In the genomic region with DNA sequence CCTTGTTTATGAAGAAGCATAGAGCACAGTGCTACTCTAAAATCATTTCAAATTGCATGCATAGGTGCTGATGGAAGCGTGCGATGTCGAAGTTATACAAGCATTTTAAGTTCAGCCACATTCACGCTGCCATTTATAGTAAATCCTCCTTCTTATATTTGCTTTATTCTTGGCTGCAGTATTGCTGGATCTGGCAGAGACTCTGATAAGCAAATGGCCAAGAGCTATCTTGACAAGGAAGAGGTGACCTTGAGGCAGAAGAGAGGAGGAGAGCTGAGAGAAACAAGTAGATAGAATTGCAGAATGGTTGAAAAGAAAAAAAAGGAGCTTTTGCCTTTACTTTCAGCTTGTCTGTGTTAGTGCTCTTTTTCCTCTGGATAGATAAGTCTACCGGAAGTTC, we compare ENCODE assay signal across 38 cellular contexts. TPM values are rescaled to one million over a fixed set of nuclear protein-coding genes. Genes with fewer than 3 reads are reported as not detected.
"Had no signal": no experiment of that assay in that cellular context is flagged by ENCODE, and none has a peak within 500 bp of the region (broad histone marks: within the 10 kb centered on the region; RNA-seq: fewer than 3 reads in every experiment).

No MANE protein-coding gene starts in this region.

- H3K9ac ChIP-seq: KMS-11 had no signal

- H2AFZ ChIP-seq: PC-9 had no signal

- FAIRE-seq: RCC 7860, TTC549 had no signal

- H3K27me3 ChIP-seq: brain microvascular endothelial cell, SJCRH30 had no signal

- H3K36me3 ChIP-seq: brain microvascular endothelial cell, SJCRH30, WERI-Rb-1 had no signal

- H3K4me3 ChIP-seq: PC-9, SJCRH30, SK-N-MC had no signal

- ATAC-seq: activated CD8-positive, alpha-beta memory T cell treated with anti-CD3 and anti-CD28 coated beads, Interleukin-2, amount 10 ng/mL, durations not matched to agents 7 days and 5 days; activated T-helper 17 cell treated with anti-CD3 and anti-CD28 coated beads, Interleukin-2, amount 50 U/mL, for 72 hours had no signal

- H3K27ac ChIP-seq: brain microvascular endothelial cell, KMS-11, PC-9, RWPE1, SJCRH30, SK-N-MC, WERI-Rb-1 had no signal

- H3K9me3 ChIP-seq: SJCRH30 had no signal

- H3K4me1 ChIP-seq: SJCRH30 had no signal

- H3K4me2 ChIP-seq: KMS-11, PC-9 had no signal

- DNase-seq: activated CD4-positive, alpha-beta memory T cell treated with anti-CD3 and anti-CD28 coated beads, Interleukin-2, amount 10 ng/mL, durations not matched to agents 7 days and 5 days; activated CD4-positive, alpha-beta T cell treated with anti-CD3 and anti-CD28 coated beads for 1 hour; activated CD4-positive, alpha-beta T cell treated with anti-CD3 and anti-CD28 coated beads for 48 hours; activated CD4-positive, CD25-positive, alpha-beta regulatory T cell; activated CD8-positive, alpha-beta memory T cell treated with anti-CD3 and anti-CD28 coated beads for 24 hours; activated CD8-positive, alpha-beta memory T cell treated with anti-CD3 and anti-CD28 coated beads, Interleukin-2, amount 10 ng/mL, durations not matched to agents 7 days and 5 days; activated CD8-positive, alpha-beta memory T cell treated with anti-CD3 and anti-CD28 coated beads, Interleukin-2, amount 50 U/mL, for 48 hours; activated effector memory CD4-positive, alpha-beta T cell treated with anti-CD3 and anti-CD28 coated beads, Interleukin-2, amount 50 U/mL, for 16 hours; activated naive CD4-positive, alpha-beta T cell; activated naive CD4-positive, alpha-beta T cell treated with anti-CD3 and anti-CD28 coated beads, Interleukin-2, amount 50 U/mL, for 16 hours; activated naive CD8-positive, alpha-beta T cell treated with anti-CD3 and anti-CD28 coated beads for 36 hours; activated T-cell treated with anti-CD3 and anti-CD28 coated beads, Interleukin-2, amount 50 U/mL, for 48 hours; amniotic stem cell; aorta; brain microvascular endothelial cell; MM.1S; MV-4-11; NCI-H1092; NCI-H1436 treated with DMSO at 0.1 percent for 48 hours; NCI-H1694 treated with DMSO at 0.1 percent for 48 hours; NCI-H2029 treated with DMSO at 0.1 percent for 48 hours; NCI-H2107; NCI-H2171; NCI-H510A; NCI-H526; NCI-H748 treated with DMSO at 0.1 percent for 48 hours; NK-92 treated with Interleukin-12 subunit alpha and Interleukin-12 subunit beta, amount 100 ng/mL, for 24 hours; PC-9; SHP77; SJCRH30; WERI-Rb-1 had no signal

RNA-seq across cellular contexts. Expression of a gene that starts 18.9 kb away (rescaled TPM):
- total RNA-seq: activated CD4-positive, alpha-beta memory T cell treated with anti-CD3 and anti-CD28 coated beads, Interleukin-2, amount 10 ng/mL, durations not matched to agents 7 days and 5 days; activated naive CD8-positive, alpha-beta T cell treated with anti-CD3 and anti-CD28 coated beads for 36 hours; activated T-helper 17 cell treated with anti-CD3 and anti-CD28 coated beads, Interleukin-2, amount 50 U/mL, for 72 hours; LHCN-M2; SJCRH30 had no signal
- polyA plus RNA-seq: aorta had no signal
